20 cellular contexts compared by ENCODE assay signal in genomic region chr12:12604790-12605189, GRCh38. TPM values are rescaled to one million over a fixed set of nuclear protein-coding genes. Genes with fewer than 3 reads are reported as not detected.
DNase-seq lines count a peak whose midpoint lies in the region; ATAC-seq and TF ChIP-seq lines count a peak whose summit lies in the region.
"Had no signal": no experiment of that assay in that cellular context is flagged by ENCODE, and none has a peak within 500 bp of the region (broad histone marks: within the 10 kb centered on the region; RNA-seq: fewer than 3 reads in every experiment).

No MANE protein-coding gene starts in this region.

- POLR2A ChIA-PET in activated CD8-positive, alpha-beta T cell treated with anti-CD3 and anti-CD28 coated beads for 36 hours (lab: Charles Lee), result no interaction called here

- H3K4me1 ChIP-seq in GM23338 (ENCODE audit: insufficient read depth) (peaks cover 18% of the 10 kb centered on the region), foreskin keratinocyte (peaks cover 15% of the 10 kb centered on the region), osteoblast (ENCODE audit: insufficient read depth, low read length) (peaks cover 2% of the 10 kb centered on the region), body of pancreas (no peaks in the 10 kb centered on the region)
- H3K4me1 ChIP-seq: Peyer's patch had no signal

- ATAC-seq in GM23338 (no peak), foreskin keratinocyte (peak; percentile 29), GM18505 (IDR thresholded peaks at IDR 0.05; ENCODE audit: unreplicated experiment) (no peak), body of pancreas (no peak), GM18870 (IDR thresholded peaks at IDR 0.05; ENCODE audit: unreplicated experiment) (no peak)
- ATAC-seq in activated CD8-positive, alpha-beta T cell treated with anti-CD3 and anti-CD28 coated beads for 36 hours, result no peak

- CTCF ChIA-PET in activated CD8-positive, alpha-beta T cell treated with anti-CD3 and anti-CD28 coated beads for 36 hours (lab: Charles Lee), result no interaction called here

- WGBS in body of pancreas, 2 donors, result 78 to 81% methylated on average over 6 of the region's 6 CpGs

- no peak overlapping the region for H3K4me3 ChIP-seq in GM23338
- H3K4me3 ChIP-seq in osteoblast (ENCODE audit: insufficient read depth, low read length), result no peak overlapping the region
- H3K4me3 ChIP-seq in body of pancreas, result no peak overlapping the region
- H3K4me3 ChIP-seq: Peyer's patch, SJCRH30 had no signal

- peaks cover 4% of the 10 kb centered on the region for H3K27me3 Mint-ChIP-seq in GM23338 (ENCODE audit: insufficient read depth, low read depth, poor library complexity)
- H3K27me3 Mint-ChIP-seq in dendritic cell treated with granulocyte-macrophage colony-stimulating factor and Interleukin-4, amounts not matched to agents 40 ng/mL and 50 ng/mL, for 4 days, result no peaks in the 10 kb centered on the region
- H3K27me3 Mint-ChIP-seq in activated CD8-positive, alpha-beta T cell treated with anti-CD3 and anti-CD28 coated beads for 36 hours, result peaks cover 1% of the 10 kb centered on the region

- H3K9me3 ChIP-seq in osteoblast (ENCODE audit: low read depth, low read length) (no peaks in the 10 kb centered on the region), body of pancreas (no peaks in the 10 kb centered on the region)
- H3K9me3 ChIP-seq: Peyer's patch, SJCRH30 had no signal

- intact Hi-C loops in dendritic cell treated with granulocyte-macrophage colony-stimulating factor and Interleukin-4, amounts not matched to agents 40 ng/mL and 50 ng/mL, for 4 days (cut with micrococcal nuclease), result no loop called here
- intact Hi-C loops in body of pancreas (cut with DNase I), result no loop called here
- intact Hi-C loops in activated CD8-positive, alpha-beta T cell treated with anti-CD3 and anti-CD28 coated beads for 36 hours (cut with micrococcal nuclease), result no loop called here

- H3K27me3 ChIP-seq in GM23338 (ENCODE audit: insufficient read depth) (no peaks in the 10 kb centered on the region), foreskin keratinocyte (no peaks in the 10 kb centered on the region), osteoblast (ENCODE audit: insufficient read depth, low read length) (peaks cover 2% of the 10 kb centered on the region), body of pancreas (no peaks in the 10 kb centered on the region)
- H3K27me3 ChIP-seq: Peyer's patch, SJCRH30 had no signal

- 0 out of 2 replicates have a peak overlapping the region, but pooled peaks have one; percentile 15 for H3K27ac Mint-ChIP-seq in GM23338
- H3K27ac Mint-ChIP-seq in dendritic cell treated with granulocyte-macrophage colony-stimulating factor and Interleukin-4, amounts not matched to agents 40 ng/mL and 50 ng/mL, for 4 days, result peak overlapping the region; percentile 83
- H3K27ac Mint-ChIP-seq in activated CD8-positive, alpha-beta T cell treated with anti-CD3 and anti-CD28 coated beads for 36 hours, result no peak overlapping the region

- H3F3A ChIP-seq in GM23338 (replicated peaks; ENCODE audit: low read depth), result no peaks in the 10 kb centered on the region

- H3K79me2 ChIP-seq in GM23338 (replicated peaks; ENCODE audit: insufficient read depth) (no peaks in the 10 kb centered on the region), osteoblast (ENCODE audit: insufficient read depth, low read length) (no peaks in the 10 kb centered on the region)

- H3K36me3 ChIP-seq in GM23338 (ENCODE audit: insufficient read depth) (no peaks in the 10 kb centered on the region), osteoblast (ENCODE audit: insufficient read depth, low read length) (no peaks in the 10 kb centered on the region), body of pancreas (replicated peaks in 1 of 2; ENCODE audit: insufficient read depth in 1 of 2, low read depth in 2 of 2) (no peaks in the 10 kb centered on the region)
- H3K36me3 ChIP-seq: Peyer's patch, SJCRH30 had no signal

- TF ChIP-seq CTCF in GM23338 (conservative IDR thresholded peaks at IDR 0.05; ENCODE audit: low read depth in 2 of 2), result no peak
- TF ChIP-seq CTCF in foreskin keratinocyte (conservative IDR thresholded peaks at IDR 0.05), result no peak
- TF ChIP-seq CTCF in osteoblast (IDR thresholded peaks at IDR 0.05; ENCODE audit: extremely low read depth, low read depth, low read length), result no peak
- no peak for TF ChIP-seq CTCF in body of pancreas (IDR thresholded peaks at IDR 0.05)
- no peak for TF ChIP-seq CTCF in activated CD8-positive, alpha-beta T cell treated with anti-CD3 and anti-CD28 coated beads for 36 hours (IDR thresholded peaks at IDR 0.05)

- H2AFZ ChIP-seq in GM23338 (peak overlapping the region; percentile 52; the same call in 1 of the 2 replicates), osteoblast (ENCODE audit: low read length) (peak overlapping the region; percentile 66)

- H3K27ac ChIP-seq in GM23338 (ENCODE audit: low read depth), result no peak overlapping the region
- peak overlapping the region; percentile 86 for H3K27ac ChIP-seq in foreskin keratinocyte
- H3K27ac ChIP-seq in osteoblast (ENCODE audit: low read depth, low read length), result no peak overlapping the region
- H3K27ac ChIP-seq in body of pancreas, result no peak overlapping the region
- H3K27ac ChIP-seq: Peyer's patch, SJCRH30 had no signal

- no peaks in the 10 kb centered on the region for H3K36me3 Mint-ChIP-seq in GM23338 (ENCODE audit: low read depth)
- H3K36me3 Mint-ChIP-seq in dendritic cell treated with granulocyte-macrophage colony-stimulating factor and Interleukin-4, amounts not matched to agents 40 ng/mL and 50 ng/mL, for 4 days (ENCODE audit: low read depth), result no peaks in the 10 kb centered on the region
- no peaks in the 10 kb centered on the region for H3K36me3 Mint-ChIP-seq in activated CD8-positive, alpha-beta T cell treated with anti-CD3 and anti-CD28 coated beads for 36 hours (ENCODE audit: low read depth)
- H3K36me3 Mint-ChIP-seq: CD8-positive, alpha-beta memory T cell had no signal

- no peak overlapping the region for H3K4me3 Mint-ChIP-seq in GM23338
- H3K4me3 Mint-ChIP-seq in dendritic cell treated with granulocyte-macrophage colony-stimulating factor and Interleukin-4, amounts not matched to agents 40 ng/mL and 50 ng/mL, for 4 days, result no peak overlapping the region
- H3K4me3 Mint-ChIP-seq in activated CD8-positive, alpha-beta T cell treated with anti-CD3 and anti-CD28 coated beads for 36 hours, result no peak overlapping the region

- no peaks in the 10 kb centered on the region for H3K9me2 ChIP-seq in GM23338 (ENCODE audit: insufficient read depth)

- H3K9me3 Mint-ChIP-seq in GM23338, result no peaks in the 10 kb centered on the region
- H3K9me3 Mint-ChIP-seq in dendritic cell treated with granulocyte-macrophage colony-stimulating factor and Interleukin-4, amounts not matched to agents 40 ng/mL and 50 ng/mL, for 4 days, result no peaks in the 10 kb centered on the region
- no peaks in the 10 kb centered on the region for H3K9me3 Mint-ChIP-seq in activated CD8-positive, alpha-beta T cell treated with anti-CD3 and anti-CD28 coated beads for 36 hours
- H3K9me3 Mint-ChIP-seq: CD8-positive, alpha-beta memory T cell had no signal

- peaks cover 31% of the 10 kb centered on the region for H3K4me1 Mint-ChIP-seq in GM23338
- H3K4me1 Mint-ChIP-seq in dendritic cell treated with granulocyte-macrophage colony-stimulating factor and Interleukin-4, amounts not matched to agents 40 ng/mL and 50 ng/mL, for 4 days (ENCODE audit: low read depth), result peaks cover 65% of the 10 kb centered on the region
- H3K4me1 Mint-ChIP-seq in activated CD8-positive, alpha-beta T cell treated with anti-CD3 and anti-CD28 coated beads for 36 hours (ENCODE audit: low read depth), result peaks cover 20% of the 10 kb centered on the region

- TF ChIP-seq POLR2A in GM18505 (IDR thresholded peaks at IDR 0.05; ENCODE audit: borderline replicate concordance, extremely low read depth, insufficient read depth, insufficient read length) (no peak), body of pancreas (IDR thresholded peaks at IDR 0.05) (no peak)

- no peak overlapping the region for H3K4me2 ChIP-seq in GM23338
- H3K4me2 ChIP-seq in osteoblast (ENCODE audit: insufficient read depth, low read length), result no peak overlapping the region

- DNase-seq in GM23338 (ENCODE audit: low spot score), result no peak
- DNase-seq in foreskin keratinocyte, result peak; percentile 51 to 71
- DNase-seq in osteoblast (ENCODE audit: insufficient read length, low spot score, missing footprints), result peak; percentile 75
- DNase-seq in body of pancreas, result no peak
- no peak for DNase-seq in activated CD8-positive, alpha-beta T cell treated with anti-CD3 and anti-CD28 coated beads for 36 hours
- DNase-seq: AML-193; C1 segment of cervical spinal cord; CD8-positive, alpha-beta memory T cell; Kasumi-1; NCI-H1417; NCI-H1694 treated with DMSO at 0.1 percent for 48 hours; NCI-H2081 treated with DMSO at 0.1 percent for 48 hours; NCI-H2171 treated with DMSO at 0.1 percent for 48 hours; NCI-H524 treated with DMSO at 0.1 percent for 48 hours; NCI-H82; SJCRH30 had no signal

- H4K20me1 ChIP-seq in GM23338 (replicated peaks; ENCODE audit: insufficient read depth) (no peaks in the 10 kb centered on the region), osteoblast (ENCODE audit: insufficient read depth, low read length) (no peaks in the 10 kb centered on the region)

RNA-seq across cellular contexts. Expression of gene CREBL2, which starts 6.9 kb away (rescaled TPM):
- 20.5 and 21.6 TPM in 2 replicates for total RNA-seq in GM23338 (2014; rRNA removed; shearing (Covaris generic))
- polyA plus RNA-seq in GM23338 (2016; fragmentation: Nextera tagmentation; extraction: Ambion mirVana) (9.0 and 9.3 TPM in 2 replicates), foreskin keratinocyte (8.3 and 9.4 TPM in 2 replicates)
- total RNA-seq in foreskin keratinocyte (17.5 and 17.8 TPM in 2 replicates), osteoblast (47.0 and 54.5 TPM in 2 replicates), body of pancreas (10 to 100 TPM; 13.8 to 31.4 TPM)
- 10 to 100 TPM; 12.7 to 14.9 TPM for total RNA-seq in activated CD8-positive, alpha-beta T cell treated with anti-CD3 and anti-CD28 coated beads for 36 hours

RNA-seq across cellular contexts. Expression of gene DUSP16, which starts 42.1 kb away (rescaled TPM):
- 52.8 and 59.4 TPM in 2 replicates for total RNA-seq in GM23338 (2014; rRNA removed; shearing (Covaris generic))
- polyA plus RNA-seq in GM23338 (2016; fragmentation: Nextera tagmentation; extraction: Ambion mirVana), result 11.7 and 12.5 TPM in 2 replicates
- 12.4 and 15.0 TPM in 2 replicates for total RNA-seq in foreskin keratinocyte
- polyA plus RNA-seq in foreskin keratinocyte, result 3.9 and 4.0 TPM in 2 replicates
- total RNA-seq in osteoblast, result 5.1 and 5.3 TPM in 2 replicates
- 10 to 100 TPM; 30.3 to 32.9 TPM for total RNA-seq in body of pancreas
- 10 to 100 TPM; 28.2 to 30.2 TPM for total RNA-seq in activated CD8-positive, alpha-beta T cell treated with anti-CD3 and anti-CD28 coated beads for 36 hours

Comparison
In these comparisons a context has a peak if more than half of its experiments do, and no peak if none do; other contexts are left out.
1. DNase-seq: peak in foreskin keratinocyte (2 of 2) and osteoblast (single experiment); none in GM23338 (single experiment), body of pancreas (0 of 4) and activated CD8-positive, alpha-beta T cell treated with anti-CD3 and anti-CD28 coated beads for 36 hours (single experiment).